20 cellular contexts compared by ENCODE assay signal in genomic region chr11:22343411-22344032, GRCh38. TPM values are rescaled to one million over a fixed set of nuclear protein-coding genes. Genes with fewer than 3 reads are reported as not detected.
DNase-seq lines count a peak whose midpoint lies in the region; ATAC-seq lines count a peak whose summit lies in the region.
"Had no signal": no experiment of that assay in that cellular context is flagged by ENCODE, and none has a peak within 500 bp of the region (broad histone marks: within the 10 kb centered on the region; RNA-seq: fewer than 3 reads in every experiment).

No MANE protein-coding gene starts in this region.

- intact Hi-C loops in sciatic nerve (cut with DNase I), result no loop called here
- intact Hi-C loops in activated CD4-positive, alpha-beta T cell treated with anti-CD3 and anti-CD28 coated beads for 36 hours (cut with DNase I, micrococcal nuclease), result no loop called here

- POLR2A ChIA-PET in activated CD4-positive, alpha-beta T cell treated with anti-CD3 and anti-CD28 coated beads for 36 hours (lab: Charles Lee), result no interaction called here

- H3K4me1 Mint-ChIP-seq in activated CD4-positive, alpha-beta T cell treated with anti-CD3 and anti-CD28 coated beads for 36 hours, result peaks cover 11% of the 10 kb centered on the region

- DNase-seq in NCI-H82 (lab: John Stamatoyannopoulos, UW), result peak; percentile 16
- no peak for DNase-seq in NCI-H82 treated with DMSO at 0.1 percent for 48 hours (lab: John Stamatoyannopoulos, UW; ENCODE audit: unreplicated experiment)
- DNase-seq in NCI-H446 treated with DMSO at 0.1 percent for 48 hours (lab: John Stamatoyannopoulos, UW), result peak; percentile 61
- DNase-seq in sciatic nerve (ENCODE audit: low spot score), result no peak
- DNase-seq in HuH-7 (ENCODE audit: low spot score), result no peak
- DNase-seq in activated CD4-positive, alpha-beta T cell treated with anti-CD3 and anti-CD28 coated beads for 36 hours, result no peak
- DNase-seq: CD8-positive, alpha-beta memory T cell; cerebellar nuclear complex; HFFc6; left ventricle myocardium superior; MM.1S; NCI-H345 had no signal

- no peaks in the 10 kb centered on the region for H3K9me3 ChIP-seq in iPS-18c (ENCODE audit: control insufficient read depth, insufficient read depth, low read length)

- CTCF ChIA-PET in activated CD4-positive, alpha-beta T cell treated with anti-CD3 and anti-CD28 coated beads for 36 hours (lab: Charles Lee), result no interaction called here

- no peak overlapping the region for H3K4me3 Mint-ChIP-seq in activated CD4-positive, alpha-beta T cell treated with anti-CD3 and anti-CD28 coated beads for 36 hours
- H3K4me3 Mint-ChIP-seq: activated naive CD8-positive, alpha-beta T cell; HFFc6; natural killer cell treated with Interleukin-12 subunit alpha and Interleukin-12 subunit beta and Interleukin-15 and Interleukin-18, amount 100 ng/mL, for 72 hours had no signal

- H3K27ac Mint-ChIP-seq in activated CD4-positive, alpha-beta T cell treated with anti-CD3 and anti-CD28 coated beads for 36 hours, result no peak overlapping the region
- H3K27ac Mint-ChIP-seq: activated naive CD8-positive, alpha-beta T cell; HFFc6; natural killer cell treated with Interleukin-12 subunit alpha and Interleukin-12 subunit beta and Interleukin-15 and Interleukin-18, amount 100 ng/mL, for 72 hours had no signal

- H3K9me3 Mint-ChIP-seq in activated CD4-positive, alpha-beta T cell treated with anti-CD3 and anti-CD28 coated beads for 36 hours (ENCODE audit: low read depth), result no peaks in the 10 kb centered on the region
- H3K9me3 Mint-ChIP-seq: natural killer cell treated with Interleukin-12 subunit alpha and Interleukin-12 subunit beta and Interleukin-15 and Interleukin-18, amount 100 ng/mL, for 72 hours had no signal

- peak; percentile 10 for ATAC-seq in sciatic nerve
- no peak for ATAC-seq in HG03280 (IDR thresholded peaks at IDR 0.05; ENCODE audit: unreplicated experiment)
- no peak for ATAC-seq in activated CD4-positive, alpha-beta T cell treated with anti-CD3 and anti-CD28 coated beads for 36 hours
- ATAC-seq: left ventricle myocardium superior; natural killer cell treated with Interleukin-12 subunit alpha and Interleukin-12 subunit beta and Interleukin-15 and Interleukin-18, amount 100 ng/mL, for 72 hours; Panc1 had no signal

- H3K36me3 Mint-ChIP-seq in activated CD4-positive, alpha-beta T cell treated with anti-CD3 and anti-CD28 coated beads for 36 hours (ENCODE audit: low read depth), result no peaks in the 10 kb centered on the region
- H3K36me3 Mint-ChIP-seq: CD8-positive, alpha-beta memory T cell had no signal

- H3K4me3 ChIP-seq in iPS-18c (ENCODE audit: insufficient read depth, low read depth, low read length), result peak overlapping the region; percentile 56
- H3K4me3 ChIP-seq: skin epidermis had no signal

- H3K27me3 Mint-ChIP-seq in activated CD4-positive, alpha-beta T cell treated with anti-CD3 and anti-CD28 coated beads for 36 hours, result peaks cover 61% of the 10 kb centered on the region

RNA-seq across cellular contexts. Expression of gene SLC17A6, which starts 5.3 kb away (rescaled TPM):
- total RNA-seq in sciatic nerve, result not detected
- total RNA-seq in activated CD4-positive, alpha-beta T cell treated with anti-CD3 and anti-CD28 coated beads for 36 hours, result not detected
- total RNA-seq: A673; CD8-positive, alpha-beta memory T cell; HFFc6; left ventricle myocardium superior; natural killer cell treated with Interleukin-12 subunit alpha and Interleukin-12 subunit beta and Interleukin-15 and Interleukin-18, amount 100 ng/mL, for 72 hours; T-helper 1 cell treated with Interleukin-12 subunit alpha and Interleukin-12 subunit beta and Interleukin-4 antibody, amounts not matched to agents 30 ng/mL and 1 ng/mL, for 36 hours had no signal

Comparison
In these comparisons a context has a peak if more than half of its experiments do, and no peak if none do; other contexts are left out.
1. DNase-seq: peak in NCI-H82 (single experiment) and NCI-H446 treated with DMSO at 0.1 percent for 48 hours (single experiment); none in NCI-H82 treated with DMSO at 0.1 percent for 48 hours (single experiment), sciatic nerve (single experiment), HuH-7 (single experiment) and activated CD4-positive, alpha-beta T cell treated with anti-CD3 and anti-CD28 coated beads for 36 hours (single experiment).